In genomic region chr1:151619489-151620093, GRCh38 we compare ENCODE assay signal across 9 cellular contexts. TPM values are rescaled to one million over a fixed set of nuclear protein-coding genes. Genes with fewer than 3 reads are reported as not detected.
A peak's percentile ranks its signal among the peaks of the same experiment; 100 is the strongest.
DNase-seq lines count a peak whose midpoint lies in the region; ATAC-seq, FAIRE-seq and TF ChIP-seq lines count a peak whose summit lies in the region.
"Had no signal": no experiment of that assay in that cellular context is flagged by ENCODE, and none has a peak within 500 bp of the region (broad histone marks: within the 10 kb centered on the region; RNA-seq: fewer than 3 reads in every experiment).

No MANE protein-coding gene starts in this region.

- ATAC-seq in left colon = peak; percentile 56
- ATAC-seq in stimulated activated naive CD8-positive, alpha-beta T cell treated with anti-CD3 and anti-CD28 coated beads, Interleukin-15, amount 100 ng/mL, for 72 hours = peak; percentile 37

- H3K9me3 ChIP-seq in astrocyte (ENCODE audit: insufficient read depth, low read depth, low read length) (no peaks in the 10 kb centered on the region), BE2C (no peaks in the 10 kb centered on the region)

- no peak overlapping the region for H3K27ac Mint-ChIP-seq in astrocyte (ENCODE audit: unreplicated experiment)
- no peak overlapping the region for H3K27ac Mint-ChIP-seq in stimulated activated naive CD8-positive, alpha-beta T cell treated with anti-CD3 and anti-CD28 coated beads, Interleukin-15, amount 100 ng/mL, for 72 hours

- no peak overlapping the region for H2AFZ ChIP-seq in astrocyte (ENCODE audit: low read depth, low read length)

- H3K9me3 Mint-ChIP-seq in astrocyte (ENCODE audit: unreplicated experiment) = no peaks in the 10 kb centered on the region
- H3K9me3 Mint-ChIP-seq in stimulated activated naive CD8-positive, alpha-beta T cell treated with anti-CD3 and anti-CD28 coated beads, Interleukin-15, amount 100 ng/mL, for 72 hours = no peaks in the 10 kb centered on the region

- no peaks in the 10 kb centered on the region for H3K36me3 Mint-ChIP-seq in astrocyte (ENCODE audit: low read depth, unreplicated experiment)

- no peaks in the 10 kb centered on the region for H3K27me3 Mint-ChIP-seq in astrocyte (ENCODE audit: low read depth, unreplicated experiment)
- H3K27me3 Mint-ChIP-seq in stimulated activated naive CD8-positive, alpha-beta T cell treated with anti-CD3 and anti-CD28 coated beads, Interleukin-15, amount 100 ng/mL, for 72 hours = no peaks in the 10 kb centered on the region

- no peak for TF ChIP-seq CTCF in astrocyte (IDR thresholded peaks at IDR 0.05; ENCODE audit: insufficient read depth, low read depth, low read length)
- TF ChIP-seq CTCF in BE2C (IDR thresholded peaks at IDR 0.05; ENCODE audit: low read depth, low read length) = no peak

- H3K36me3 ChIP-seq in astrocyte (ENCODE audit: insufficient read depth, low read length) (peaks cover 4% of the 10 kb centered on the region), BE2C (no peaks in the 10 kb centered on the region)

- H3K79me2 ChIP-seq in astrocyte (ENCODE audit: insufficient read depth, low read length) = peaks cover 80% of the 10 kb centered on the region

- H3K4me3 ChIP-seq in astrocyte (ENCODE audit: insufficient read depth, low read depth, low read length) = no peak overlapping the region
- H3K4me3 ChIP-seq in BE2C (ENCODE audit: low read depth, low read length) = no peak overlapping the region

- H3K4me3 Mint-ChIP-seq in astrocyte (ENCODE audit: unreplicated experiment) = peak overlapping the region; percentile 36
- no peak overlapping the region for H3K4me3 Mint-ChIP-seq in stimulated activated naive CD8-positive, alpha-beta T cell treated with anti-CD3 and anti-CD28 coated beads, Interleukin-15, amount 100 ng/mL, for 72 hours

- H3K4me1 ChIP-seq in astrocyte (ENCODE audit: insufficient read depth, low read length) = peaks cover 20% of the 10 kb centered on the region
- peaks cover 25% of the 10 kb centered on the region for H3K4me1 ChIP-seq in BE2C

- H3K4me1 Mint-ChIP-seq in astrocyte (ENCODE audit: low read depth, unreplicated experiment) = peaks cover 41% of the 10 kb centered on the region
- peaks cover 48% of the 10 kb centered on the region for H3K4me1 Mint-ChIP-seq in stimulated activated naive CD8-positive, alpha-beta T cell treated with anti-CD3 and anti-CD28 coated beads, Interleukin-15, amount 100 ng/mL, for 72 hours

- H3K9ac ChIP-seq in astrocyte (ENCODE audit: low read length) = no peak overlapping the region

- intact Hi-C loops in left colon (cut with DNase I, micrococcal nuclease) = no loop called here

- DNase-seq in DMS153 (lab: John Stamatoyannopoulos, UW) (peak; percentile 26), DMS153 treated with DMSO at 0.1 percent for 48 hours (lab: John Stamatoyannopoulos, UW; ENCODE audit: unreplicated experiment) (no peak), astrocyte (ENCODE audit: low read depth) (peak; percentile 55), left colon (no peak), BE2C (no peak), mucosa of gallbladder (ENCODE audit: low spot score) (no peak), COLO829 (ENCODE audit: low spot score) (no peak)
- no peak for DNase-seq in stimulated activated naive CD8-positive, alpha-beta T cell treated with anti-CD3 and anti-CD28 coated beads, Interleukin-15, amount 100 ng/mL, for 72 hours
- DNase-seq: 8988T had no signal

- H3K27ac ChIP-seq in astrocyte (ENCODE audit: low read depth, low read length) = no peak overlapping the region

- H3K27me3 ChIP-seq in astrocyte (ENCODE audit: insufficient read depth, low read length) = no peaks in the 10 kb centered on the region
- H3K27me3 ChIP-seq in BE2C = no peaks in the 10 kb centered on the region

- no peak for FAIRE-seq in astrocyte (lab: Jason Lieb, UNC)

- H3K4me2 ChIP-seq in astrocyte (ENCODE audit: low read length) = peak overlapping the region; percentile 12

- H4K20me1 ChIP-seq in astrocyte (ENCODE audit: insufficient read depth, low read length) = peaks cover 66% of the 10 kb centered on the region

RNA-seq across cellular contexts. Expression of gene SNX27, which starts 7.7 kb away (rescaled TPM):
- total RNA-seq in astrocyte (53.1 and 54.5 TPM in 2 replicates), left colon (10 to 100 TPM; 28.4 to 30.6 TPM), mucosa of gallbladder (58.3 TPM)
- 4.9 TPM for polyA plus RNA-seq in BE2C (2012; ENCODE audit: insufficient read depth, insufficient read length, low read depth)

Comparison
In these comparisons a context has a peak if more than half of its experiments do, and no peak if none do; other contexts are left out.
1. DNase-seq: peak in DMS153 (single experiment) and astrocyte (single experiment); none in DMS153 treated with DMSO at 0.1 percent for 48 hours (single experiment), left colon (0 of 2), stimulated activated naive CD8-positive, alpha-beta T cell treated with anti-CD3 and anti-CD28 coated beads, Interleukin-15, amount 100 ng/mL, for 72 hours (0 of 2), BE2C (single experiment), mucosa of gallbladder (single experiment) and COLO829 (single experiment).